2 cellular contexts compared by ENCODE assay signal in the genomic region with DNA sequence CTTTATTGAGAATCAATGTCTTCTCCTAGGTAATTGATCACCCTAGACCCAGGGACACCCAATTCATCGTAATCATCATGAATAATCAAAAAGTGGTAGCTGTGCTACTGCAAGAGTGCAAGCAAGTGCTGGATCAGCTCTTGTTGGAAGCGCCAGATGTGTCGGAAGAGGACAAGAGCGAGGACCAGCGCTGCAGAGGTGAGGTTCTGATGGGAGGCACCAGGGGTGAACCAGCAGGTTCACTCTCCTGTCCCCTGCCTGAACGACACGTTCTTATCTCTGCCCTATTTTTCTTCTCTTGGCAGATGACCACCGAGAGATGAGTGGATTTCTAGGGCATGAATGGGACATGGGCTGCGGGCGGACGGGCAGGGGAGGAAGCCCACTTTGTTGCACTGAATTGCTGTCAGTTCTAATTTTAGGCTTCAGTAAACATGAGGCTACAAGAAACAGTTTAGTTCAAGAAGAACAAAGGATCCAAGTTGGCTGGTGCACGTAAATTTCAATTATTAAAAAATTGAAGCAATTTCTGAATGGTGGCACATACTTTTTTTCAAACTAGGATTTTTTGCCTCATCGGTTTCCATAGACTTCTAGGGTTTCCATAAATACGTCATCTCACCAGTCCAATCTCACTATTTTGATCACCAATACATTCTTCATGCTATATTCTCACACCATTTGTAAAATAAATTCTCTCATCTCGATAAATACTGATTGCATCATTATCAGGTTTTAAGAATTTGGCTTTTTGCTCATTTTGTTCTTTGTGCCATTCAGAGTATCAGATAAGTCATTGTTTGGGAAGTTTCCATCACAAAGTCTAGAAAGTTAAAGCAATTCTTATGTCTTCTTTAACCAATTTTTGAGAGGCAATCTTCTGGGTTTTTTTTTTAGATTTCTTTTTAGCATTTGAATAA.
TF ChIP-seq lines count a peak whose summit lies in the region.

No MANE protein-coding gene starts in this region.

TF ChIP-seq in HepG2, 621 proteins besides CTCF, POLR2A, EP300 and RAD21:
- TF ChIP-seq SYNCRIP (IDR thresholded peaks at IDR 0.05; ENCODE audit: insufficient read depth, low read depth, low read length) (no peak), ATF7 (IDR thresholded peaks at IDR 0.05) (peak; percentile 72), ATF7 (CRISPR knock-in tag; IDR thresholded peaks at IDR 0.05) (no peak)

TF ChIP-seq in H1, 55 proteins besides CTCF, POLR2A, EP300 and RAD21:
- TF ChIP-seq, protein P1, sequence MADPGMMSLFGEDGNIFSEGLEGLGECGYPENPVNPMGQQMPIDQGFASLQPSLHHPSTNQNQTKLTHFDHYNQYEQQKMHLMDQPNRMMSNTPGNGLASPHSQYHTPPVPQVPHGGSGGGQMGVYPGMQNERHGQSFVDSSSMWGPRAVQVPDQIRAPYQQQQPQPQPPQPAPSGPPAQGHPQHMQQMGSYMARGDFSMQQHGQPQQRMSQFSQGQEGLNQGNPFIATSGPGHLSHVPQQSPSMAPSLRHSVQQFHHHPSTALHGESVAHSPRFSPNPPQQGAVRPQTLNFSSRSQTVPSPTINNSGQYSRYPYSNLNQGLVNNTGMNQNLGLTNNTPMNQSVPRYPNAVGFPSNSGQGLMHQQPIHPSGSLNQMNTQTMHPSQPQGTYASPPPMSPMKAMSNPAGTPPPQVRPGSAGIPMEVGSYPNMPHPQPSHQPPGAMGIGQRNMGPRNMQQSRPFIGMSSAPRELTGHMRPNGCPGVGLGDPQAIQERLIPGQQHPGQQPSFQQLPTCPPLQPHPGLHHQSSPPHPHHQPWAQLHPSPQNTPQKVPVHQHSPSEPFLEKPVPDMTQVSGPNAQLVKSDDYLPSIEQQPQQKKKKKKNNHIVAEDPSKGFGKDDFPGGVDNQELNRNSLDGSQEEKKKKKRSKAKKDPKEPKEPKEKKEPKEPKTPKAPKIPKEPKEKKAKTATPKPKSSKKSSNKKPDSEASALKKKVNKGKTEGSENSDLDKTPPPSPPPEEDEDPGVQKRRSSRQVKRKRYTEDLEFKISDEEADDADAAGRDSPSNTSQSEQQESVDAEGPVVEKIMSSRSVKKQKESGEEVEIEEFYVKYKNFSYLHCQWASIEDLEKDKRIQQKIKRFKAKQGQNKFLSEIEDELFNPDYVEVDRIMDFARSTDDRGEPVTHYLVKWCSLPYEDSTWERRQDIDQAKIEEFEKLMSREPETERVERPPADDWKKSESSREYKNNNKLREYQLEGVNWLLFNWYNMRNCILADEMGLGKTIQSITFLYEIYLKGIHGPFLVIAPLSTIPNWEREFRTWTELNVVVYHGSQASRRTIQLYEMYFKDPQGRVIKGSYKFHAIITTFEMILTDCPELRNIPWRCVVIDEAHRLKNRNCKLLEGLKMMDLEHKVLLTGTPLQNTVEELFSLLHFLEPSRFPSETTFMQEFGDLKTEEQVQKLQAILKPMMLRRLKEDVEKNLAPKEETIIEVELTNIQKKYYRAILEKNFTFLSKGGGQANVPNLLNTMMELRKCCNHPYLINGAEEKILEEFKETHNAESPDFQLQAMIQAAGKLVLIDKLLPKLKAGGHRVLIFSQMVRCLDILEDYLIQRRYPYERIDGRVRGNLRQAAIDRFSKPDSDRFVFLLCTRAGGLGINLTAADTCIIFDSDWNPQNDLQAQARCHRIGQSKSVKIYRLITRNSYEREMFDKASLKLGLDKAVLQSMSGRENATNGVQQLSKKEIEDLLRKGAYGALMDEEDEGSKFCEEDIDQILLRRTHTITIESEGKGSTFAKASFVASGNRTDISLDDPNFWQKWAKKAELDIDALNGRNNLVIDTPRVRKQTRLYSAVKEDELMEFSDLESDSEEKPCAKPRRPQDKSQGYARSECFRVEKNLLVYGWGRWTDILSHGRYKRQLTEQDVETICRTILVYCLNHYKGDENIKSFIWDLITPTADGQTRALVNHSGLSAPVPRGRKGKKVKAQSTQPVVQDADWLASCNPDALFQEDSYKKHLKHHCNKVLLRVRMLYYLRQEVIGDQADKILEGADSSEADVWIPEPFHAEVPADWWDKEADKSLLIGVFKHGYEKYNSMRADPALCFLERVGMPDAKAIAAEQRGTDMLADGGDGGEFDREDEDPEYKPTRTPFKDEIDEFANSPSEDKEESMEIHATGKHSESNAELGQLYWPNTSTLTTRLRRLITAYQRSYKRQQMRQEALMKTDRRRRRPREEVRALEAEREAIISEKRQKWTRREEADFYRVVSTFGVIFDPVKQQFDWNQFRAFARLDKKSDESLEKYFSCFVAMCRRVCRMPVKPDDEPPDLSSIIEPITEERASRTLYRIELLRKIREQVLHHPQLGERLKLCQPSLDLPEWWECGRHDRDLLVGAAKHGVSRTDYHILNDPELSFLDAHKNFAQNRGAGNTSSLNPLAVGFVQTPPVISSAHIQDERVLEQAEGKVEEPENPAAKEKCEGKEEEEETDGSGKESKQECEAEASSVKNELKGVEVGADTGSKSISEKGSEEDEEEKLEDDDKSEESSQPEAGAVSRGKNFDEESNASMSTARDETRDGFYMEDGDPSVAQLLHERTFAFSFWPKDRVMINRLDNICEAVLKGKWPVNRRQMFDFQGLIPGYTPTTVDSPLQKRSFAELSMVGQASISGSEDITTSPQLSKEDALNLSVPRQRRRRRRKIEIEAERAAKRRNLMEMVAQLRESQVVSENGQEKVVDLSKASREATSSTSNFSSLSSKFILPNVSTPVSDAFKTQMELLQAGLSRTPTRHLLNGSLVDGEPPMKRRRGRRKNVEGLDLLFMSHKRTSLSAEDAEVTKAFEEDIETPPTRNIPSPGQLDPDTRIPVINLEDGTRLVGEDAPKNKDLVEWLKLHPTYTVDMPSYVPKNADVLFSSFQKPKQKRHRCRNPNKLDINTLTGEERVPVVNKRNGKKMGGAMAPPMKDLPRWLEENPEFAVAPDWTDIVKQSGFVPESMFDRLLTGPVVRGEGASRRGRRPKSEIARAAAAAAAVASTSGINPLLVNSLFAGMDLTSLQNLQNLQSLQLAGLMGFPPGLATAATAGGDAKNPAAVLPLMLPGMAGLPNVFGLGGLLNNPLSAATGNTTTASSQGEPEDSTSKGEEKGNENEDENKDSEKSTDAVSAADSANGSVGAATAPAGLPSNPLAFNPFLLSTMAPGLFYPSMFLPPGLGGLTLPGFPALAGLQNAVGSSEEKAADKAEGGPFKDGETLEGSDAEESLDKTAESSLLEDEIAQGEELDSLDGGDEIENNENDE (IDR thresholded peaks at IDR 0.05; ENCODE audit: insufficient replicate concordance, low read length): no peak
- TF ChIP-seq SIX5 (IDR thresholded peaks at IDR 0.05; ENCODE audit: low read depth, low read length) (no peak), KDM1A (IDR thresholded peaks at IDR 0.05; ENCODE audit: borderline replicate concordance, low read length) (no peak), BRCA1 (IDR thresholded peaks at IDR 0.05; ENCODE audit: low read depth, low read length) (no peak), TEAD4 (IDR thresholded peaks at IDR 0.05; ENCODE audit: low read depth, low read length) (no peak)
